ENCODE assay signal across 1 cellular context in the genomic region with DNA sequence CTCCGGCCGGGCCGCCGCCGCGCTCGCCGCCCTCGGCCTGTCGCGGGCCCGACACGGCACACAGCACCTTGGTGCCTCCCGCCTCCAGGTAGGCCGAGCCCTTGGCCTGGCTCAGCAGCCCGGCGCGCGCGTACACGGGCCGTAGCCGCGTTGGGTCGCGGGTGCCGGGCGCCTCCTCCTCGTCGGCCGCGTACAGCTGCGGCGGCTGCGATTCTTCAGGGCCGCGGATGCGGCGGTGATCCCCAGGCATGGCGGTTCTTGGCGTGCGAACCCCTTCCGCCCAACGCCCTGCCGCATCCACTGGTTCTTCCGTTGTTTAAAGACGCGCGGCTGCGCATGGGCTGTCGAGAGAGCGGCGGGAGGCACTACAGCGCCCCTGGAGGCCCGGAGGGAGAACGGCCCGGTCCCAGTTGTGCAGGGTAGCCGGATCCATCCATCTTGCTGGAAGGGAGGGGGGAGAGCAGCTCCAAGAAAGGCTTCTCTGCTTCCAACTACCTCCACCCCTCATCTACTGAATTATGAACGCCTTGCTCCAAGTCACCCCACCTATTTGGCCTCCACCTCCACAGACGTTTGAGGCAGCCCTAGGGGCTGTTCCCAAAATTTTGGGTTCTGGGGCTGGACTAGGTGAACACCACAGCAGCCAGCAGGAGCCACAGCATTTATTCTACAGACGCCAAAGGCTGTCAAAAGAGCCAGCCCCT.
A peak's percentile ranks its signal among the peaks of the same experiment; 100 is the strongest.
TF ChIP-seq lines count a peak whose summit lies in the region.

Gene EXOSC6 (minus strand): TSS at position 290 of the 704 bp plus-strand sequence. CDS start 40 bp downstream, at position 250.

TF ChIP-seq in HepG2, 621 proteins besides CTCF, POLR2A, EP300 and RAD21 (continued from another document and continues in another):
- TF ChIP-seq GATAD1 (CRISPR knock-in tag; IDR thresholded peaks at IDR 0.05) (peak; percentile 96), PTBP1 (IDR thresholded peaks at IDR 0.05; ENCODE audit: low read depth, low read length, poor library complexity, severe bottlenecking) (peak; percentile 97), NBN (conservative IDR thresholded peaks at IDR 0.05) (no peak), CBX2 (IDR thresholded peaks at IDR 0.05; ENCODE audit: low read depth, low read length) (no peak), CBX2 (CRISPR knock-in tag; IDR thresholded peaks at IDR 0.05; ENCODE audit: low read depth) (peak; percentile 92; the same call in 1 of the 2 replicates), CERS6 (CRISPR knock-in tag; IDR thresholded peaks at IDR 0.05) (no peak), ZNF530 (CRISPR knock-in tag; IDR thresholded peaks at IDR 0.05; ENCODE audit: low read depth) (no peak), ZNF879 (CRISPR knock-in tag; IDR thresholded peaks at IDR 0.05) (0 out of 2 replicates have a peak, but pooled peaks have one; percentile 74), ZNF17 (CRISPR knock-in tag; IDR thresholded peaks at IDR 0.05) (no peak), RFX1 (IDR thresholded peaks at IDR 0.05) (no peak), ZSCAN30 (CRISPR knock-in tag; IDR thresholded peaks at IDR 0.05) (no peak), ATF6 (CRISPR knock-in tag; conservative IDR thresholded peaks at IDR 0.05) (0 out of 2 replicates have a peak, but pooled peaks have one; percentile 67), ZBTB21 (CRISPR knock-in tag; IDR thresholded peaks at IDR 0.05) (peak; percentile 46; the same call in 1 of the 2 replicates), SNAPC4 (CRISPR knock-in tag; IDR thresholded peaks at IDR 0.05) (peak; percentile 28; the same call in 1 of the 2 replicates), ZBTB33 (CRISPR knock-in tag; IDR thresholded peaks at IDR 0.05) (peak; percentile 88), SCMH1 (CRISPR knock-in tag; IDR thresholded peaks at IDR 0.05; ENCODE audit: borderline replicate concordance) (no peak), RXRB (CRISPR knock-in tag; IDR thresholded peaks at IDR 0.05; ENCODE audit: borderline replicate concordance) (peak; percentile 85), ZNF3 (CRISPR knock-in tag; IDR thresholded peaks at IDR 0.05) (no peak; the same call in 1 of the 2 replicates), MZF1 (CRISPR knock-in tag; IDR thresholded peaks at IDR 0.05; ENCODE audit: borderline replicate concordance) (no peak), ZBTB44 (CRISPR knock-in tag; IDR thresholded peaks at IDR 0.05) (peak; percentile 95), RCOR2 (CRISPR knock-in tag; IDR thresholded peaks at IDR 0.05) (no peak), PRPF4 (IDR thresholded peaks at IDR 0.05; ENCODE audit: low read depth, low read length, poor library complexity, severe bottlenecking) (no peak), ARNT2 (CRISPR knock-in tag; IDR thresholded peaks at IDR 0.05; ENCODE audit: low read depth) (peak; percentile 99), TBL1XR1 (IDR thresholded peaks at IDR 0.05; ENCODE audit: borderline replicate concordance, low read length, partially characterized antibody) (no peak), ZNF101 (CRISPR knock-in tag; IDR thresholded peaks at IDR 0.05; ENCODE audit: borderline replicate concordance, low read depth) (0 out of 2 replicates have a peak, but pooled peaks have one; percentile 56), MXI1 (IDR thresholded peaks at IDR 0.05; ENCODE audit: borderline replicate concordance, low read depth, low read length) (peak; percentile 97), ETV5 (CRISPR knock-in tag; IDR thresholded peaks at IDR 0.05; ENCODE audit: borderline replicate concordance) (peak; percentile 95), FOXO1 (CRISPR knock-in tag; IDR thresholded peaks at IDR 0.05) (peak; percentile 94), ZNF562 (CRISPR knock-in tag; IDR thresholded peaks at IDR 0.05; ENCODE audit: borderline replicate concordance) (peak; percentile 92; the same call in 1 of the 2 replicates), CBX5 (CRISPR knock-in tag; IDR thresholded peaks at IDR 0.05; ENCODE audit: borderline replicate concordance) (peak; percentile 98), KAT2B (IDR thresholded peaks at IDR 0.05; ENCODE audit: borderline replicate concordance, low read depth, low read length) (no peak), ZFP36L1 (CRISPR knock-in tag; IDR thresholded peaks at IDR 0.05) (peak; percentile 99), ZC3H4 (CRISPR knock-in tag; IDR thresholded peaks at IDR 0.05; ENCODE audit: borderline replicate concordance) (peak; percentile 87; the same call in 1 of the 2 replicates), ZNF703 (CRISPR knock-in tag; IDR thresholded peaks at IDR 0.05; ENCODE audit: borderline replicate concordance) (no peak), ZNF572 (CRISPR knock-in tag; IDR thresholded peaks at IDR 0.05) (peak; percentile 94), BRCA1 (CRISPR knock-in tag; IDR thresholded peaks at IDR 0.05) (no peak), ZNF615 (CRISPR knock-in tag; IDR thresholded peaks at IDR 0.05; ENCODE audit: borderline replicate concordance) (no peak), KLF9 (CRISPR knock-in tag; IDR thresholded peaks at IDR 0.05; ENCODE audit: low read depth) (peak; percentile 81; the same call in 1 of the 2 replicates)
- TF ChIP-seq, protein P1, sequence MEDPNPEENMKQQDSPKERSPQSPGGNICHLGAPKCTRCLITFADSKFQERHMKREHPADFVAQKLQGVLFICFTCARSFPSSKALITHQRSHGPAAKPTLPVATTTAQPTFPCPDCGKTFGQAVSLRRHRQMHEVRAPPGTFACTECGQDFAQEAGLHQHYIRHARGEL (CRISPR knock-in tag; IDR thresholded peaks at IDR 0.05): peak; percentile 40; the same call in 1 of the 2 replicates
- TF ChIP-seq, protein P2, sequence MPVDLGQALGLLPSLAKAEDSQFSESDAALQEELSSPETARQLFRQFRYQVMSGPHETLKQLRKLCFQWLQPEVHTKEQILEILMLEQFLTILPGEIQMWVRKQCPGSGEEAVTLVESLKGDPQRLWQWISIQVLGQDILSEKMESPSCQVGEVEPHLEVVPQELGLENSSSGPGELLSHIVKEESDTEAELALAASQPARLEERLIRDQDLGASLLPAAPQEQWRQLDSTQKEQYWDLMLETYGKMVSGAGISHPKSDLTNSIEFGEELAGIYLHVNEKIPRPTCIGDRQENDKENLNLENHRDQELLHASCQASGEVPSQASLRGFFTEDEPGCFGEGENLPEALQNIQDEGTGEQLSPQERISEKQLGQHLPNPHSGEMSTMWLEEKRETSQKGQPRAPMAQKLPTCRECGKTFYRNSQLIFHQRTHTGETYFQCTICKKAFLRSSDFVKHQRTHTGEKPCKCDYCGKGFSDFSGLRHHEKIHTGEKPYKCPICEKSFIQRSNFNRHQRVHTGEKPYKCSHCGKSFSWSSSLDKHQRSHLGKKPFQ (CRISPR knock-in tag; IDR thresholded peaks at IDR 0.05; ENCODE audit: insufficient replicate concordance): no peak
